1 cellular context compared by ENCODE assay signal in the genomic region with DNA sequence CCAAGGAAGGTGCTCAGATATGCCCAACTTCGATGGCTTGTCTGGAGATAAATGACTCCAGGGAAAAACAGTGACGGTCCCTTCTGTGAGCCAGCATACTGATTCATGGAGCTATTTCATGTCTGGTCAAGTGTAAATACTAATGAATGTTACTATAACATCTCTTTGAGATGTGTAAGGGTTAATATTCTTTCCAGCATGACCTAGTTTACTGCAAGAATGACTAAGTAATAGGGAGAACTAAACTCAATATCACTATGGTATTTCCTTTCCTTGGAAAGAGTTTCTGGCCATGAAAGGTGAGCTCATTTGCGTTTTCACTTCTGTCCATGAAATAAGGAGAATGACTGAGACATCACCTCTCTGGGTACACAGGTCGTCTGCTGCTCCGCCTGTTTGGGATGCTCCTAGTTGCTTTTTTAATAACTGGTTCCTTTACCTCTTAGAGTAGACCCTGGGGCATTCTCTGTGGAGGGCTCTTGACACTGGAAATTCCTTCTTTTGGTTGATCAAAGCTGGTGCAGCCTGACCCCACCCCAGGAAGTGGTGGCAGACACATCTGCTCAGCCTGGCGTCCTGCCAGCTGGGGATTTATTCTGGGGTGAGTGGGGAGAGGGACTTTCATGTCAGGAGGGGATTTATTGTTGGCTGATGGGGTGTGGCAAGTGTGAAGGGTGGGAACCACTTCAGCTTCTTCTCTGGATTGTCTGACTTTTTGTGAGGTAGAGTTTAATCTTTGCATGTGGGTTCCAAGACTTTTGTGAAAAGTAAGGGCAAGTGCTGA.
TF ChIP-seq lines count a peak whose summit lies in the region.

No MANE protein-coding gene starts in this region.

TF ChIP-seq in SK-N-SH, 30 proteins besides CTCF, POLR2A, EP300 and RAD21 (continued from another document):
- TF ChIP-seq MAX (IDR thresholded peaks at IDR 0.05; ENCODE audit: low read depth) = no peak
- no peak for TF ChIP-seq NRF1 (IDR thresholded peaks at IDR 0.05; ENCODE audit: low read depth, low read length)
- TF ChIP-seq CHD2 (IDR thresholded peaks at IDR 0.05; ENCODE audit: low read length, partially characterized antibody) = no peak
- TF ChIP-seq, protein P1, sequence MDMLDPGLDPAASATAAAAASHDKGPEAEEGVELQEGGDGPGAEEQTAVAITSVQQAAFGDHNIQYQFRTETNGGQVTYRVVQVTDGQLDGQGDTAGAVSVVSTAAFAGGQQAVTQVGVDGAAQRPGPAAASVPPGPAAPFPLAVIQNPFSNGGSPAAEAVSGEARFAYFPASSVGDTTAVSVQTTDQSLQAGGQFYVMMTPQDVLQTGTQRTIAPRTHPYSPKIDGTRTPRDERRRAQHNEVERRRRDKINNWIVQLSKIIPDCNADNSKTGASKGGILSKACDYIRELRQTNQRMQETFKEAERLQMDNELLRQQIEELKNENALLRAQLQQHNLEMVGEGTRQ (IDR thresholded peaks at IDR 0.05; ENCODE audit: borderline replicate concordance, low read depth, low read length) = no peak
- TF ChIP-seq RXRA (IDR thresholded peaks at IDR 0.05; ENCODE audit: borderline replicate concordance, low read depth) = no peak
- TF ChIP-seq YY1 (IDR thresholded peaks at IDR 0.05; ENCODE audit: low read depth) = no peak
- TF ChIP-seq NFIC (IDR thresholded peaks at IDR 0.05; ENCODE audit: borderline replicate concordance) = no peak
